Comparison of ENCODE assay signal across 13 cellular contexts in genomic region chr17:27747462-27748359, GRCh38. TPM values are rescaled to one million over a fixed set of nuclear protein-coding genes. Genes with fewer than 3 reads are reported as not detected.
DNase-seq lines count a peak whose midpoint lies in the region; ATAC-seq and TF ChIP-seq lines count a peak whose summit lies in the region.
"Had no signal": no experiment of that assay in that cellular context is flagged by ENCODE, and none has a peak within 500 bp of the region (broad histone marks: within the 10 kb centered on the region; RNA-seq: fewer than 3 reads in every experiment).

No MANE protein-coding gene starts in this region.

- POLR2A ChIA-PET in A673 (lab: Charles Lee; ENCODE audit: low non-redundant PET), result no interaction called here
- POLR2A ChIA-PET in activated CD8-positive, alpha-beta T cell treated with anti-CD3 and anti-CD28 coated beads, Interleukin-2, amount 10 ng/mL, durations not matched to agents 7 days and 5 days (lab: Charles Lee), result no interaction called here

- H3K4me3 Mint-ChIP-seq in activated CD8-positive, alpha-beta T cell treated with anti-CD3 and anti-CD28 coated beads, Interleukin-2, amount 10 ng/mL, durations not matched to agents 7 days and 5 days, result no peak overlapping the region
- H3K4me3 Mint-ChIP-seq: CD4-positive, alpha-beta memory T cell; natural killer cell; T-helper 1 cell treated with Interleukin-12 subunit alpha and Interleukin-12 subunit beta and Interleukin-4 antibody, amounts not matched to agents 30 μg/mL and 1 μg/mL, for 36 hours had no signal

- peak; percentile 10 for DNase-seq in A673 (ENCODE audit: low spot score)
- DNase-seq in SK-MEL-5 (ENCODE audit: low read depth, low spot score), result peak; percentile 5
- DNase-seq in hepatocyte (ENCODE audit: low spot score), result no peak
- DNase-seq in NCI-H1092 treated with DMSO at 0.1 percent for 48 hours (lab: John Stamatoyannopoulos, UW), result no peak
- no peak for DNase-seq in activated CD8-positive, alpha-beta T cell treated with anti-CD3 and anti-CD28 coated beads, Interleukin-2, amount 10 ng/mL, durations not matched to agents 7 days and 5 days
- no peak for DNase-seq in GM03348 (ENCODE audit: low spot score)
- DNase-seq: CD4-positive, alpha-beta memory T cell; natural killer cell; stimulated activated CD8-positive, alpha-beta memory T cell treated with anti-CD3 and anti-CD28 coated beads, Interleukin-4, amount 100 ng/mL, for 48 hours had no signal

- TF ChIP-seq CTCF in A673 (conservative IDR thresholded peaks at IDR 0.05; ENCODE audit: low read depth, low read length) (peak; percentile 36; the same call in 1 of the 2 replicates), GM12872 (IDR thresholded peaks at IDR 0.05; ENCODE audit: insufficient read depth, low read depth, low read length) (peak; percentile 59), hepatocyte (IDR thresholded peaks at IDR 0.05; ENCODE audit: poor library complexity) (peak; percentile 9)

- BruUV-seq in A673 (replicated peaks; lab: Mats Ljungman, UMichigan), result no TSS peak

- no peaks in the 10 kb centered on the region for H4K20me1 ChIP-seq in hepatocyte (ENCODE audit: insufficient read depth, poor library complexity, severe bottlenecking)

- no peaks in the 10 kb centered on the region for H3K4me1 ChIP-seq in A673 (ENCODE audit: insufficient read depth, low read length, poor library complexity, severe bottlenecking)
- no peaks in the 10 kb centered on the region for H3K4me1 ChIP-seq in hepatocyte (ENCODE audit: insufficient read depth)

- intact Hi-C loops in A673 (cut with micrococcal nuclease; ENCODE audit: unreplicated experiment), result no loop called here

- no peaks in the 10 kb centered on the region for H3K9me2 ChIP-seq in hepatocyte (replicated peaks; ENCODE audit: insufficient read depth)

- H3K27me3 Mint-ChIP-seq in activated CD8-positive, alpha-beta T cell treated with anti-CD3 and anti-CD28 coated beads, Interleukin-2, amount 10 ng/mL, durations not matched to agents 7 days and 5 days (ENCODE audit: low read depth), result no peaks in the 10 kb centered on the region
- H3K27me3 Mint-ChIP-seq: CD4-positive, alpha-beta memory T cell had no signal

- no peak overlapping the region for H3K4me3 ChIP-seq in A673 (ENCODE audit: low read depth, low read length, poor library complexity, severe bottlenecking)
- no peak overlapping the region for H3K4me3 ChIP-seq in hepatocyte

- H3K27ac ChIP-seq in A673 (ENCODE audit: low read depth, low read length, poor library complexity, severe bottlenecking) (no peak overlapping the region), hepatocyte (no peak overlapping the region)

- no peaks in the 10 kb centered on the region for H3K9me3 ChIP-seq in A673 (ENCODE audit: low read depth, low read length, poor library complexity, severe bottlenecking)
- H3K9me3 ChIP-seq in hepatocyte (ENCODE audit: low read depth), result no peaks in the 10 kb centered on the region

- no peaks in the 10 kb centered on the region for H3K36me3 Mint-ChIP-seq in activated CD8-positive, alpha-beta T cell treated with anti-CD3 and anti-CD28 coated beads, Interleukin-2, amount 10 ng/mL, durations not matched to agents 7 days and 5 days (ENCODE audit: low read depth)
- H3K36me3 Mint-ChIP-seq: CD4-positive, alpha-beta memory T cell; natural killer cell had no signal

- no peaks in the 10 kb centered on the region for H3K36me3 ChIP-seq in A673 (ENCODE audit: insufficient read depth, low read length, poor library complexity, severe bottlenecking)
- H3K36me3 ChIP-seq in hepatocyte (replicated peaks; ENCODE audit: insufficient read depth, low read depth), result no peaks in the 10 kb centered on the region

- H3K27me3 ChIP-seq in A673 (replicated peaks; ENCODE audit: insufficient read depth, low read depth, low read length, poor library complexity) (no peaks in the 10 kb centered on the region), hepatocyte (no peaks in the 10 kb centered on the region)

- ATAC-seq in GM21360 (IDR thresholded peaks at IDR 0.05; ENCODE audit: unreplicated experiment), result no peak
- no peak for ATAC-seq in activated CD8-positive, alpha-beta T cell treated with anti-CD3 and anti-CD28 coated beads, Interleukin-2, amount 10 ng/mL, durations not matched to agents 7 days and 5 days
- ATAC-seq: natural killer cell had no signal

- no peak overlapping the region for H3K4me2 ChIP-seq in hepatocyte

- no peaks in the 10 kb centered on the region for H3K79me2 ChIP-seq in hepatocyte

- H3K4me1 Mint-ChIP-seq in activated CD8-positive, alpha-beta T cell treated with anti-CD3 and anti-CD28 coated beads, Interleukin-2, amount 10 ng/mL, durations not matched to agents 7 days and 5 days (ENCODE audit: low read depth), result no peaks in the 10 kb centered on the region
- H3K4me1 Mint-ChIP-seq: CD4-positive, alpha-beta memory T cell; natural killer cell had no signal

- WGBS in hepatocyte (ENCODE audit: low lambda C conversion rate, missing lambda C conversion rate), result 82% methylated on average over 13 of the region's 13 CpGs

- H2AFZ ChIP-seq in hepatocyte, result no peak overlapping the region

- in situ Hi-C loops in SK-MEL-5 (cut with HindIII; ENCODE audit: low pct_unique_long_range_greater_than_20kb, low sequenced_read_pairs), result no loop called here

- H3K9me3 Mint-ChIP-seq in activated CD8-positive, alpha-beta T cell treated with anti-CD3 and anti-CD28 coated beads, Interleukin-2, amount 10 ng/mL, durations not matched to agents 7 days and 5 days (ENCODE audit: insufficient read depth), result no peaks in the 10 kb centered on the region
- H3K9me3 Mint-ChIP-seq: CD4-positive, alpha-beta memory T cell; natural killer cell; T-helper 1 cell treated with Interleukin-12 subunit alpha and Interleukin-12 subunit beta and Interleukin-4 antibody, amounts not matched to agents 30 μg/mL and 1 μg/mL, for 36 hours had no signal

- CTCF ChIA-PET in A673 (lab: Charles Lee), result no interaction called here
- CTCF ChIA-PET in activated CD8-positive, alpha-beta T cell treated with anti-CD3 and anti-CD28 coated beads, Interleukin-2, amount 10 ng/mL, durations not matched to agents 7 days and 5 days (lab: Charles Lee), result no interaction called here

- H3K27ac Mint-ChIP-seq in activated CD8-positive, alpha-beta T cell treated with anti-CD3 and anti-CD28 coated beads, Interleukin-2, amount 10 ng/mL, durations not matched to agents 7 days and 5 days, result no peak overlapping the region
- H3K27ac Mint-ChIP-seq: CD4-positive, alpha-beta memory T cell; natural killer cell; T-helper 1 cell treated with Interleukin-12 subunit alpha and Interleukin-12 subunit beta and Interleukin-4 antibody, amounts not matched to agents 30 μg/mL and 1 μg/mL, for 36 hours had no signal

RNA-seq across cellular contexts. Expression of gene NOS2, which starts 52.6 kb away (rescaled TPM):
- 0.37 and 0.67 TPM in 2 replicates for total RNA-seq in A673 (2021)
- 0.18 and 0.32 TPM in 2 replicates for total RNA-seq in SK-MEL-5 (2014; rRNA removed; shearing (Covaris generic))
- polyA plus RNA-seq in SK-MEL-5 (2015; cell fraction: cytosol; rRNA removed), result 0.52 and 0.94 TPM in 2 replicates
- polyA plus RNA-seq in SK-MEL-5 (2015; cell fraction: nucleus; rRNA removed), result 0.19 TPM in 1 of 2 replicates, not detected in the other
- 6.7 TPM in 2 replicates for total RNA-seq in hepatocyte
- 2.5 and 7.9 TPM in 2 replicates for polyA plus RNA-seq in hepatocyte
- total RNA-seq in activated CD8-positive, alpha-beta T cell treated with anti-CD3 and anti-CD28 coated beads, Interleukin-2, amount 10 ng/mL, durations not matched to agents 7 days and 5 days, result not detected
- total RNA-seq: NCI-H460 had no signal

Comparison
In these comparisons a context has a peak if more than half of its experiments do, and no peak if none do; other contexts are left out.
1. DNase-seq: peak in A673 (single experiment) and SK-MEL-5 (single experiment); none in hepatocyte (single experiment), NCI-H1092 treated with DMSO at 0.1 percent for 48 hours (single experiment), activated CD8-positive, alpha-beta T cell treated with anti-CD3 and anti-CD28 coated beads, Interleukin-2, amount 10 ng/mL, durations not matched to agents 7 days and 5 days (single experiment) and GM03348 (single experiment).
2. CTCF ChIP-seq: peak in every context shown above with its lines; median percentile 59 in GM12872; 36 in A673; 9 in hepatocyte.